In the genomic region with DNA sequence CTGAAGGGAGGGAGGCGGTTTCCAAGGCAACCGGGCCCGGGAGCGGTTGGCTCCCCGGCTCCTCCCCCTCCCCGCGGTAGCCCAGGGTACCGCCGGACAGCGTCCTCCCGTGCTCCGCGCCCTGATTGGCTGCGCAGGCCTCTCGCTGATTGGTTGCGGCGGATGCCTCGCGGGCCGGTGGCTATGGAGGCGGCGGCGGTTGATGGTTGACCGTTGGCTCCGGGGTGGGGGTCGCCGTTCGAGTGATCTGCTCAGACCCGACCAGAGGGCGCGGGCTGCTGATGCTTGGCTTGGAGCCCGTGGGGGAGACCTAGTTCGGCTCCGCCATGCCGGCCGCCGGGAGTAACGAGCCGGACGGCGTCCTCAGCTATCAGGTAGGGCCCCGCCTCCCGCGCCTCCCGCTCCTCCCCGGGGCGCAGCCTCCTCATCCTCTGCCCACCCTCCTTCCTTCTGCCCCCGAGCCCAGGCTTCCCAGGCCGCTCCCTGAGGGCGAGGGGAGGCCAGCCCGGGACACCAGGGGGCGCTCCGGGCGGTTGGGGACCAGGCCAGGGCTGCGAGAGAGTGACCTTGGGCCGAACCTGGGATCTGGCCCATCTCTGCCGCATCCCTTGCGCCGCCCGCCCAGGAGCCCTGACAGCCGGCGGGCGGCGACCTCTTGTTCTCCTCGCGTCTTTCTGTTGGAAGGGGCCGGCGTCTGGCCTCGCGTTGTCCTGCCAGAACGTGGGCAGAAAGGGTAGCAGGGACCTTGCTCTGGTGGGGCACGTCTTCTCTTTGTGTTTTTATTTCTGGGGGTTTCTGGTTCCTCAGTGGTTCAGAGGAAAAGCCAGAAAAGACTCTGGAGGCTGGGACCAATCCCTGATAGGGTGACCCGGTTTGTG, we compare ENCODE assay signal across 8 cellular contexts. TPM values are rescaled to one million over a fixed set of nuclear protein-coding genes. Genes with fewer than 3 reads are reported as not detected.
DNase-seq lines count a peak whose midpoint lies in the region; ATAC-seq and TF ChIP-seq lines count a peak whose summit lies in the region.

A gene (plus strand): TSS at position 170 of the 878 bp plus-strand sequence. CDS start 157 bp downstream, at position 327.

- ATAC-seq in GM18909 (IDR thresholded peaks at IDR 0.05; ENCODE audit: poor library complexity, unreplicated experiment) (peak; percentile 93), HG03196 (IDR thresholded peaks at IDR 0.05; ENCODE audit: unreplicated experiment) (peak; percentile 75)

- peak; percentile 69 for TF ChIP-seq CTCF in colonic mucosa (IDR thresholded peaks at IDR 0.05)

- peaks cover 9% of the 10 kb centered on the region for H3K4me1 ChIP-seq in colonic mucosa

- no peaks in the 10 kb centered on the region for H3K9me3 ChIP-seq in colonic mucosa

- peak within 1 kb of the TSS; percentile 63 for H3K4me3 ChIP-seq in colonic mucosa

- H3K9ac ChIP-seq in colonic mucosa (ENCODE audit: low read depth in 2 of 2, low read length in 2 of 2): peak within 1 kb of the TSS in 1 of 2 donors; percentile 13

- H3K27me3 ChIP-seq in colonic mucosa: no peaks in the 10 kb centered on the region

- DNase-seq in AG08396 (ENCODE audit: low spot score): peak; percentile 98
- DNase-seq in NCI-H446 (lab: John Stamatoyannopoulos, UW): peak; percentile 89 to 93
- peak; percentile 86 for DNase-seq in activated CD4-positive, alpha-beta T cell treated with anti-CD3 and anti-CD28 coated beads for 48 hours
- DNase-seq in colonic mucosa: peak; percentile 81
- DNase-seq in left kidney (ENCODE audit: low read depth, low spot score): peak; percentile 99
- DNase-seq in stimulated activated CD4-positive, alpha-beta T cell treated with anti-CD3 and anti-CD28 coated beads, Interleukin-1b, Interleukin-23, amount 100 ng/mL, for 4 hours (ENCODE audit: low read depth in 2 of 2): peak; percentile 44 to 62

- H3K36me3 ChIP-seq in colonic mucosa: no peaks in the 10 kb centered on the region

- no peak within 1 kb of the TSS for H3K27ac ChIP-seq in colonic mucosa

- intact Hi-C loops in colonic mucosa (cut with DNase I): loop anchor here (2.0 to 10.0 kb wide), 4 partner anchors 106 to 447 kb away; no protein-coding TSS in a partner anchor

RNA-seq across cellular contexts. Expression of the gene that starts here (rescaled TPM):
- 1 to 10 TPM in 1 of 2 donors, under 1 TPM in 1; 0.59 to 1.1 TPM for total RNA-seq in colonic mucosa
